In the genomic region with DNA sequence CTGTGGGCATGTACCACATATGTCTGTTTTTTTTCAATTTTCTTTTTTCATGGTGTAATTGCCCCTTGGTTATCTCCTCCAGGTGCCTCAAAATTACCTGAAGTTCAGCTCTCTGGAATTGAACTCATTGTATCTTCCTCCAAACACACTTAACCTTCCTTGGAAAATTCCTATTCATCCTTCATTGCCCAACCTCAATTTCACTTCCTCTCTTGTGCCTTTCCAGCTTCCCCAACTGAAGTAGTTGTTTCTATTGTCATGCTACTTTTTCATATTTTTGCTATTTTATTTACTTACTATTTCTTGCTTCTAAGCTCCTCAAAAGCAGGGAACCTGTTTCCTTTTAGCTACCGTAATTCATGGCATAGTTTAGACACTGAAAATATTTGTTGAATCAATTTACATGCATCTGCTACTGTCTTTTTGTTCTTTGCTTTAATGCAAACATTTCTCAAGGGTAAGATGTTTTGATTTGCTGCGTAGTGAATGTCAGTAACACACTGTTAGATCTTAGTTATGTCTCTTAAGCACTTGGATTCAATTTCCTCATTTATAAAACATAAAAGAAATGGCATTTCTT, we compare ENCODE assay signal across 22 cellular contexts. TPM values are rescaled to one million over a fixed set of nuclear protein-coding genes. Genes with fewer than 3 reads are reported as not detected.
"Had no signal": no experiment of that assay in that cellular context is flagged by ENCODE, and none has a peak within 500 bp of the region (broad histone marks: within the 10 kb centered on the region; RNA-seq: fewer than 3 reads in every experiment).

No MANE protein-coding gene starts in this region.

- H3K27ac Mint-ChIP-seq: effector memory CD8-positive, alpha-beta T cell; naive thymus-derived CD8-positive, alpha-beta T cell had no signal

- FAIRE-seq: islet of Langerhans had no signal

- H3K9me3 ChIP-seq: esophagus muscularis mucosa, gastrocnemius medialis, heart right ventricle, mucosa of descending colon, neutrophil, psoas muscle, sigmoid colon, stomach, thoracic aorta had no signal

- ATAC-seq: effector memory CD8-positive, alpha-beta T cell; gastrocnemius medialis; mucosa of descending colon; naive thymus-derived CD8-positive, alpha-beta T cell; psoas muscle had no signal

- H3K27ac ChIP-seq: epithelial cell of prostate, esophagus muscularis mucosa, gastrocnemius medialis, heart right ventricle, neutrophil, psoas muscle, sigmoid colon, skin epidermis, stomach, thoracic aorta had no signal

- H3K36me3 Mint-ChIP-seq: naive thymus-derived CD8-positive, alpha-beta T cell had no signal

- H3K4me3 Mint-ChIP-seq: effector memory CD8-positive, alpha-beta T cell; naive thymus-derived CD8-positive, alpha-beta T cell had no signal

- H3K4me3 ChIP-seq: esophagus muscularis mucosa, gastrocnemius medialis, heart right ventricle, mucosa of descending colon, psoas muscle, sigmoid colon, skin epidermis, stomach, thoracic aorta had no signal

- DNase-seq: effector memory CD8-positive, alpha-beta T cell; gastrocnemius medialis; heart right ventricle; hypothalamus; kidney glomerular epithelial cell; mammary epithelial cell; mucosa of descending colon; naive thymus-derived CD8-positive, alpha-beta T cell; psoas muscle; retina; sigmoid colon; stimulated activated CD4-positive, alpha-beta T cell treated with anti-CD3 and anti-CD28 coated beads, Interleukin-12 subunit alpha, Interleukin-12 subunit beta, amount 100 ng/mL, for 4 hours; stimulated activated naive CD4-positive, alpha-beta T cell; stomach; substantia nigra; trophoblast cell had no signal

- H3K27me3 ChIP-seq: esophagus muscularis mucosa, gastrocnemius medialis, heart right ventricle, neutrophil, sigmoid colon, stomach had no signal

- H3K36me3 ChIP-seq: esophagus muscularis mucosa, gastrocnemius medialis, heart right ventricle, neutrophil, sigmoid colon, stomach, thoracic aorta had no signal

- H3K4me1 Mint-ChIP-seq: naive thymus-derived CD8-positive, alpha-beta T cell had no signal

- H3K4me1 ChIP-seq: gastrocnemius medialis, psoas muscle, sigmoid colon, stomach had no signal

- H3K9me3 Mint-ChIP-seq: effector memory CD8-positive, alpha-beta T cell; naive thymus-derived CD8-positive, alpha-beta T cell had no signal

RNA-seq across cellular contexts. Expression of gene STXBP6, which starts 37.0 kb away (rescaled TPM):
- total RNA-seq: naive thymus-derived CD8-positive, alpha-beta T cell had no signal
